1 cellular context compared by ENCODE assay signal in the genomic region with DNA sequence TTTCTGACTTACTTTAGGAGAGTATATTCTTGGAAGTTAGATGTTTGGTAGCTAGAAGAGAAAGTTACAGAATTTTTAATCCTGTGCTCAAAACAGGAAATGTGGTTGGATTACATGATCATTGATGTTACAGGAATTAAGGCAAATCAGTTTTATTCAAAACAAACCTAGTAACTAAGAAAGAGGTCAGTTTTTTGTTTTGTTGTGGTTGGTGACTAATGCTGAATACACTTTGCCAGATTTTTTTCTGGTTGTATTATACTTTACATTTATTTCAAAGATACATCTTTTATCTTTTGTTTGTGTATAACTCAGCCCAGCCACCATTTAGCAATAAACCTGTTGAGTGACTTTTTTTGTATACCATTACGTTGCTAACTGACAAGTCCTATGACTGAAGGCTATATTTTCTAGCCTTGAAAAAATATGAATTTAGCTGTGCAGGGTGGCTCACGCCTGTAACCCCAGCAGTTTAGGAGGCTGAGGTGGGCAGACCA.
TF ChIP-seq lines count a peak whose summit lies in the region.

No MANE protein-coding gene starts in this region.

TF ChIP-seq in K562, 482 proteins besides CTCF, POLR2A, EP300 and RAD21 (continued from another document):
- no peak for TF ChIP-seq HNRNPK (IDR thresholded peaks at IDR 0.05; ENCODE audit: low read depth, low read length, poor library complexity, severe bottlenecking)
- TF ChIP-seq CHD1 (IDR thresholded peaks at IDR 0.05; ENCODE audit: low read length) = no peak
- TF ChIP-seq XRCC4 (IDR thresholded peaks at IDR 0.05; ENCODE audit: extremely low read depth, insufficient read depth, insufficient read length) = no peak
- TF ChIP-seq, protein P1, sequence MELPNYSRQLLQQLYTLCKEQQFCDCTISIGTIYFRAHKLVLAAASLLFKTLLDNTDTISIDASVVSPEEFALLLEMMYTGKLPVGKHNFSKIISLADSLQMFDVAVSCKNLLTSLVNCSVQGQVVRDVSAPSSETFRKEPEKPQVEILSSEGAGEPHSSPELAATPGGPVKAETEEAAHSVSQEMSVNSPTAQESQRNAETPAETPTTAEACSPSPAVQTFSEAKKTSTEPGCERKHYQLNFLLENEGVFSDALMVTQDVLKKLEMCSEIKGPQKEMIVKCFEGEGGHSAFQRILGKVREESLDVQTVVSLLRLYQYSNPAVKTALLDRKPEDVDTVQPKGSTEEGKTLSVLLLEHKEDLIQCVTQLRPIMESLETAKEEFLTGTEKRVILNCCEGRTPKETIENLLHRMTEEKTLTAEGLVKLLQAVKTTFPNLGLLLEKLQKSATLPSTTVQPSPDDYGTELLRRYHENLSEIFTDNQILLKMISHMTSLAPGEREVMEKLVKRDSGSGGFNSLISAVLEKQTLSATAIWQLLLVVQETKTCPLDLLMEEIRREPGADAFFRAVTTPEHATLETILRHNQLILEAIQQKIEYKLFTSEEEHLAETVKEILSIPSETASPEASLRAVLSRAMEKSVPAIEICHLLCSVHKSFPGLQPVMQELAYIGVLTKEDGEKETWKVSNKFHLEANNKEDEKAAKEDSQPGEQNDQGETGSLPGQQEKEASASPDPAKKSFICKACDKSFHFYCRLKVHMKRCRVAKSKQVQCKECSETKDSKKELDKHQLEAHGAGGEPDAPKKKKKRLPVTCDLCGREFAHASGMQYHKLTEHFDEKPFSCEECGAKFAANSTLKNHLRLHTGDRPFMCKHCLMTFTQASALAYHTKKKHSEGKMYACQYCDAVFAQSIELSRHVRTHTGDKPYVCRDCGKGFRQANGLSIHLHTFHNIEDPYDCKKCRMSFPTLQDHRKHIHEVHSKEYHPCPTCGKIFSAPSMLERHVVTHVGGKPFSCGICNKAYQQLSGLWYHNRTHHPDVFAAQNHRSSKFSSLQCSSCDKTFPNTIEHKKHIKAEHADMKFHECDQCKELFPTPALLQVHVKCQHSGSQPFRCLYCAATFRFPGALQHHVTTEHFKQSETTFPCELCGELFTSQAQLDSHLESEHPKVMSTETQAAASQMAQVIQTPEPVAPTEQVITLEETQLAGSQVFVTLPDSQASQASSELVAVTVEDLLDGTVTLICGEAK (IDR thresholded peaks at IDR 0.05) = no peak
- TF ChIP-seq, protein P1 (CRISPR knock-in tag; IDR thresholded peaks at IDR 0.05) = no peak
- TF ChIP-seq, protein P2, sequence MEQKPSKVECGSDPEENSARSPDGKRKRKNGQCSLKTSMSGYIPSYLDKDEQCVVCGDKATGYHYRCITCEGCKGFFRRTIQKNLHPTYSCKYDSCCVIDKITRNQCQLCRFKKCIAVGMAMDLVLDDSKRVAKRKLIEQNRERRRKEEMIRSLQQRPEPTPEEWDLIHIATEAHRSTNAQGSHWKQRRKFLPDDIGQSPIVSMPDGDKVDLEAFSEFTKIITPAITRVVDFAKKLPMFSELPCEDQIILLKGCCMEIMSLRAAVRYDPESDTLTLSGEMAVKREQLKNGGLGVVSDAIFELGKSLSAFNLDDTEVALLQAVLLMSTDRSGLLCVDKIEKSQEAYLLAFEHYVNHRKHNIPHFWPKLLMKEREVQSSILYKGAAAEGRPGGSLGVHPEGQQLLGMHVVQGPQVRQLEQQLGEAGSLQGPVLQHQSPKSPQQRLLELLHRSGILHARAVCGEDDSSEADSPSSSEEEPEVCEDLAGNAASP (IDR thresholded peaks at IDR 0.05) = no peak
- 0 out of 2 replicates have a peak, but pooled peaks have one; percentile 19 for TF ChIP-seq FOSL1 (tag; conservative IDR thresholded peaks at IDR 0.05)
TF ChIP-seq in K562: peak in this region for 2.
